Comparison of ENCODE assay signal across 1 cellular context in genomic region chr5:14011089-14012004, GRCh38.
TF ChIP-seq lines count a peak whose summit lies in the region.

No MANE protein-coding gene starts in this region.

TF ChIP-seq in GM12878, 131 proteins besides CTCF, POLR2A, EP300 and RAD21 (continued from another document and continues in another):
- no peak for TF ChIP-seq REST (IDR thresholded peaks at IDR 0.05; ENCODE audit: low read depth, low read length)
- peak; percentile 97 for TF ChIP-seq LARP7 (IDR thresholded peaks at IDR 0.05)
- TF ChIP-seq NFXL1 (IDR thresholded peaks at IDR 0.05; ENCODE audit: borderline replicate concordance): no peak
- no peak for TF ChIP-seq SUPT20H (IDR thresholded peaks at IDR 0.05; ENCODE audit: borderline replicate concordance, control insufficient read depth, low read depth, low read length)
- no peak for TF ChIP-seq ZZZ3 (IDR thresholded peaks at IDR 0.05; ENCODE audit: control insufficient read depth, insufficient read length, low read depth)
- peak; percentile 57; the same call in 1 of the 2 replicates for TF ChIP-seq NR2F1 (conservative IDR thresholded peaks at IDR 0.05)
- no peak for TF ChIP-seq E2F8 (IDR thresholded peaks at IDR 0.05; ENCODE audit: low read depth, partially characterized antibody)
- TF ChIP-seq ZNF687 (IDR thresholded peaks at IDR 0.05): peak; percentile 77; the same call in 1 of the 2 replicates
- TF ChIP-seq SREBF1 (IDR thresholded peaks at IDR 0.05; ENCODE audit: low read length): no peak
- no peak for TF ChIP-seq MYB (IDR thresholded peaks at IDR 0.05; ENCODE audit: borderline replicate concordance, low read depth, low read length)
- peak; percentile 59 for TF ChIP-seq NRF1 (conservative IDR thresholded peaks at IDR 0.05; ENCODE audit: low read depth, low read length)
- TF ChIP-seq FOXM1 (IDR thresholded peaks at IDR 0.05; ENCODE audit: low read depth, low read length): no peak
- no peak for TF ChIP-seq STAT3 (IDR thresholded peaks at IDR 0.05; ENCODE audit: low read depth, low read length)
- TF ChIP-seq BMI1 (IDR thresholded peaks at IDR 0.05; ENCODE audit: borderline replicate concordance): peak; percentile 92
- TF ChIP-seq ELK1 (IDR thresholded peaks at IDR 0.05; ENCODE audit: low read depth, low read length): no peak
- no peak for TF ChIP-seq POLR2AphosphoS2 (IDR thresholded peaks at IDR 0.05; ENCODE audit: low read depth, low read length)
- TF ChIP-seq MEF2B (IDR thresholded peaks at IDR 0.05; ENCODE audit: partially characterized antibody, poor library complexity, severe bottlenecking): peak; percentile 32
- TF ChIP-seq IKZF2 (IDR thresholded peaks at IDR 0.05): no peak
- no peak for TF ChIP-seq ZNF622 (IDR thresholded peaks at IDR 0.05)
- no peak for TF ChIP-seq NFYA (IDR thresholded peaks at IDR 0.05; ENCODE audit: borderline replicate concordance, low read depth, low read length)
- no peak for TF ChIP-seq CREM (IDR thresholded peaks at IDR 0.05; ENCODE audit: low read depth)
- no peak for TF ChIP-seq ATF3 (IDR thresholded peaks at IDR 0.05; ENCODE audit: borderline replicate concordance, extremely low read depth, low read depth, low read length)
- TF ChIP-seq STAT1 (conservative IDR thresholded peaks at IDR 0.05): no peak
- TF ChIP-seq PKNOX1 (IDR thresholded peaks at IDR 0.05): peak; percentile 58
- no peak for TF ChIP-seq FOXK2 (IDR thresholded peaks at IDR 0.05)
- TF ChIP-seq MLLT1 (IDR thresholded peaks at IDR 0.05): 0 out of 2 replicates have a peak, but pooled peaks have one; percentile 23
- no peak for TF ChIP-seq SREBF2 (IDR thresholded peaks at IDR 0.05; ENCODE audit: low read length)
- peak; percentile 64 for TF ChIP-seq KLF5 (IDR thresholded peaks at IDR 0.05; ENCODE audit: partially characterized antibody)
- TF ChIP-seq NBN (IDR thresholded peaks at IDR 0.05): no peak
- no peak for TF ChIP-seq RAD51 (IDR thresholded peaks at IDR 0.05)
- no peak for TF ChIP-seq ASH2L (IDR thresholded peaks at IDR 0.05; ENCODE audit: borderline replicate concordance, low read depth)
- TF ChIP-seq BRCA1 (IDR thresholded peaks at IDR 0.05; ENCODE audit: low read depth, low read length): no peak
- TF ChIP-seq IRF3 (IDR thresholded peaks at IDR 0.05): no peak
- no peak for TF ChIP-seq CEBPZ (IDR thresholded peaks at IDR 0.05; ENCODE audit: low read depth, low read length)
- peak; percentile 69 for TF ChIP-seq HDAC6 (IDR thresholded peaks at IDR 0.05; ENCODE audit: unreplicated experiment)
- no peak for TF ChIP-seq CHD4 (IDR thresholded peaks at IDR 0.05)
- no peak for TF ChIP-seq ZNF384 (IDR thresholded peaks at IDR 0.05; ENCODE audit: borderline replicate concordance, low read depth, low read length)
- TF ChIP-seq ZBTB33 (IDR thresholded peaks at IDR 0.05): no peak
- TF ChIP-seq CEBPB (IDR thresholded peaks at IDR 0.05; ENCODE audit: borderline replicate concordance in 1 of 2, low read depth in 2 of 2, low read length in 2 of 2): no peak
- no peak for TF ChIP-seq ETV6 (conservative IDR thresholded peaks at IDR 0.05 in 1 of 2, IDR thresholded peaks at IDR 0.05 in 1 of 2; ENCODE audit: borderline replicate concordance in 1 of 2, low read depth in 1 of 2)
